Comparison of ENCODE assay signal across 8 cellular contexts in genomic region chr22:37162221-37163095, GRCh38. TPM values are rescaled to one million over a fixed set of nuclear protein-coding genes. Genes with fewer than 3 reads are reported as not detected.
DNase-seq lines count a peak whose midpoint lies in the region; ATAC-seq and TF ChIP-seq lines count a peak whose summit lies in the region.

No MANE protein-coding gene starts in this region.

- no peak overlapping the region for H3K27ac ChIP-seq in WERI-Rb-1

- TF ChIP-seq CTCF in MCF 10A (IDR thresholded peaks at IDR 0.05; ENCODE audit: unreplicated experiment) (no peak), WERI-Rb-1 (IDR thresholded peaks at IDR 0.05; ENCODE audit: low read depth, low read length) (no peak)

- intact Hi-C loops in activated CD4-positive, alpha-beta memory T cell treated with anti-CD3 and anti-CD28 coated beads for 36 hours (cut with micrococcal nuclease) = loop anchor here (1.0 to 2.0 kb wide), 8 partner anchors 12 to 83 kb away; partner anchors contain the start of gene RAC2
- intact Hi-C loops in MCF 10A (cut with micrococcal nuclease) = no loop called here

- peaks cover 7% of the 10 kb centered on the region for H3K36me3 Mint-ChIP-seq in activated CD4-positive, alpha-beta memory T cell treated with anti-CD3 and anti-CD28 coated beads for 36 hours
- H3K36me3 Mint-ChIP-seq in naive thymus-derived CD8-positive, alpha-beta T cell = no peaks in the 10 kb centered on the region
- no peaks in the 10 kb centered on the region for H3K36me3 Mint-ChIP-seq in MCF 10A (ENCODE audit: insufficient read depth, unreplicated experiment)

- peaks cover 4% of the 10 kb centered on the region for H3K9me3 ChIP-seq in WERI-Rb-1 (ENCODE audit: severe bottlenecking)

- no peaks in the 10 kb centered on the region for H3K27me3 Mint-ChIP-seq in activated CD4-positive, alpha-beta memory T cell treated with anti-CD3 and anti-CD28 coated beads for 36 hours
- no peaks in the 10 kb centered on the region for H3K27me3 Mint-ChIP-seq in naive thymus-derived CD8-positive, alpha-beta T cell
- H3K27me3 Mint-ChIP-seq in MCF 10A (ENCODE audit: insufficient read depth, unreplicated experiment) = peaks cover 26% of the 10 kb centered on the region

- H3K27me3 ChIP-seq in WERI-Rb-1 (ENCODE audit: insufficient read depth, low read depth, severe bottlenecking) = no peaks in the 10 kb centered on the region

- peak overlapping the region; percentile 96 for H3K27ac Mint-ChIP-seq in activated CD4-positive, alpha-beta memory T cell treated with anti-CD3 and anti-CD28 coated beads for 36 hours
- peak overlapping the region; percentile 90 to 97 (median 96) for H3K27ac Mint-ChIP-seq in naive thymus-derived CD8-positive, alpha-beta T cell
- H3K27ac Mint-ChIP-seq in MCF 10A (ENCODE audit: low read depth, unreplicated experiment) = no peak overlapping the region

- peak; percentile 43 for ATAC-seq in GM18870 (IDR thresholded peaks at IDR 0.05; ENCODE audit: unreplicated experiment)
- ATAC-seq in HG03060 (IDR thresholded peaks at IDR 0.05; ENCODE audit: low read depth, unreplicated experiment) = peak; percentile 33
- ATAC-seq in naive thymus-derived CD8-positive, alpha-beta T cell = peak; percentile 73 to 80

- no peak overlapping the region for H3K4me3 ChIP-seq in WERI-Rb-1 (ENCODE audit: low read depth, low read length)

- peaks cover 5% of the 10 kb centered on the region for H3K9me3 Mint-ChIP-seq in activated CD4-positive, alpha-beta memory T cell treated with anti-CD3 and anti-CD28 coated beads for 36 hours
- H3K9me3 Mint-ChIP-seq in naive thymus-derived CD8-positive, alpha-beta T cell = no peaks in the 10 kb centered on the region
- no peaks in the 10 kb centered on the region for H3K9me3 Mint-ChIP-seq in MCF 10A (ENCODE audit: unreplicated experiment)

- H3K36me3 ChIP-seq in WERI-Rb-1 = no peaks in the 10 kb centered on the region

- peaks cover 83% of the 10 kb centered on the region for H3K4me1 Mint-ChIP-seq in activated CD4-positive, alpha-beta memory T cell treated with anti-CD3 and anti-CD28 coated beads for 36 hours (ENCODE audit: low read depth)
- peaks cover 22 to 86% (median 62%) of the 10 kb centered on the region in 4 donors for H3K4me1 Mint-ChIP-seq in naive thymus-derived CD8-positive, alpha-beta T cell
- H3K4me1 Mint-ChIP-seq in MCF 10A (ENCODE audit: insufficient read depth, unreplicated experiment) = peaks cover 6% of the 10 kb centered on the region

- peak overlapping the region; percentile 49 for H3K4me3 Mint-ChIP-seq in activated CD4-positive, alpha-beta memory T cell treated with anti-CD3 and anti-CD28 coated beads for 36 hours
- peak overlapping the region; percentile 25 to 74 (median 66) for H3K4me3 Mint-ChIP-seq in naive thymus-derived CD8-positive, alpha-beta T cell
- H3K4me3 Mint-ChIP-seq in MCF 10A (ENCODE audit: unreplicated experiment) = no peak overlapping the region

- no TSS peak for BruUV-seq in MCF 10A (replicated peaks; lab: Mats Ljungman, UMichigan)

- DNase-seq in activated CD4-positive, alpha-beta memory T cell treated with anti-CD3 and anti-CD28 coated beads for 36 hours = peak; percentile 92
- DNase-seq in naive thymus-derived CD8-positive, alpha-beta T cell = peak in 9 of 10 donors; percentile 27 to 73 (median 59)
- DNase-seq in islet precursor cell = no peak
- DNase-seq in medulla oblongata (ENCODE audit: extremely low spot score) = no peak
- DNase-seq in MCF 10A (ENCODE audit: unreplicated experiment) = no peak
- DNase-seq in WERI-Rb-1 = no peak

- POLR2A ChIA-PET in activated CD4-positive, alpha-beta memory T cell treated with anti-CD3 and anti-CD28 coated beads for 36 hours (lab: Charles Lee) = interaction anchor here (0.6 to 8.8 kb wide), 19 partner anchors 14 to 301 kb away, joined by 3 to 240 read pairs (median 6); partner anchors contain the start of genes IL2RB, RAC2 and TST
- POLR2A ChIA-PET in naive thymus-derived CD8-positive, alpha-beta T cell (lab: Charles Lee) = interaction anchor here (0.7 to 5.0 kb wide), 10 partner anchors 10 to 94 kb away, joined by 3 to 42 read pairs (median 4); partner anchors contain the start of gene IL2RB
- POLR2A ChIA-PET in MCF 10A (lab: Yijun Ruan, JAX) = interaction anchor here (0.7 kb wide), 1 partner anchor 17 kb away, joined by 3 read pairs; no protein-coding TSS in a partner anchor

- CTCF ChIA-PET in activated CD4-positive, alpha-beta memory T cell treated with anti-CD3 and anti-CD28 coated beads for 36 hours (lab: Charles Lee) = interaction anchor here (0.6 to 8.4 kb wide), 23 partner anchors 12 to 381 kb away, joined by 3 to 183 read pairs (median 4); partner anchors contain the start of gene IL2RB
- CTCF ChIA-PET in MCF 10A (lab: Yijun Ruan, JAX) = interaction anchor here (0.6 to 5.2 kb wide), 3 partner anchors 35 to 154 kb away, joined by 3 to 19 read pairs (median 7); no protein-coding TSS in a partner anchor

RNA-seq across cellular contexts. Expression of gene IL2RB, which starts 12.7 kb away (rescaled TPM):
- 100 to 1,000 TPM; 306 to 310 TPM for total RNA-seq in activated CD4-positive, alpha-beta memory T cell treated with anti-CD3 and anti-CD28 coated beads for 36 hours
- total RNA-seq in naive thymus-derived CD8-positive, alpha-beta T cell = 10 to 100 TPM; 31.1 to 34.2 TPM
- polyA plus RNA-seq in naive thymus-derived CD8-positive, alpha-beta T cell = 100 to 1,000 TPM in 1 of 3 donors, 10 to 100 TPM in 2; 74.9 to 113 (median 81.1) TPM
- total RNA-seq in MCF 10A (2022) = not detected in 2 replicates

RNA-seq across cellular contexts. Expression of gene C1QTNF6, which starts 25.6 kb away (rescaled TPM):
- 10 to 100 TPM; 11.1 to 13.0 TPM for total RNA-seq in activated CD4-positive, alpha-beta memory T cell treated with anti-CD3 and anti-CD28 coated beads for 36 hours
- 10 to 100 TPM; 24.6 to 25.7 TPM for total RNA-seq in naive thymus-derived CD8-positive, alpha-beta T cell
- 1 to 10 TPM in 2 of 3 donors, under 1 TPM in 1; 0.68 to 4.0 (median 1.7) TPM for polyA plus RNA-seq in naive thymus-derived CD8-positive, alpha-beta T cell
- 6.6 and 11.6 TPM in 2 replicates for total RNA-seq in MCF 10A (2022)

RNA-seq across cellular contexts. Expression of gene SSTR3, which starts 49.8 kb away (rescaled TPM):
- 1 to 10 TPM; 8.5 to 9.3 TPM for total RNA-seq in activated CD4-positive, alpha-beta memory T cell treated with anti-CD3 and anti-CD28 coated beads for 36 hours
- total RNA-seq in naive thymus-derived CD8-positive, alpha-beta T cell = 10 to 100 TPM; 13.5 to 13.7 TPM
- polyA plus RNA-seq in naive thymus-derived CD8-positive, alpha-beta T cell = 1 to 10 TPM; 2.9 to 7.3 (median 4.2) TPM
- total RNA-seq in MCF 10A (2022) = not detected in 2 replicates

RNA-seq across cellular contexts. Expression of gene TMPRSS6, which starts 52.9 kb away (rescaled TPM):
- 10 to 100 TPM; 39.9 to 42.1 TPM for total RNA-seq in activated CD4-positive, alpha-beta memory T cell treated with anti-CD3 and anti-CD28 coated beads for 36 hours
- total RNA-seq in naive thymus-derived CD8-positive, alpha-beta T cell = under 1 TPM; 0.27 to 0.36 TPM
- polyA plus RNA-seq in naive thymus-derived CD8-positive, alpha-beta T cell = under 1 TPM; 0.05 to 0.09 (median 0.06) TPM
- total RNA-seq in MCF 10A (2022) = not detected in 2 replicates

Comparison
In these comparisons a context has a peak if more than half of its experiments do, and no peak if none do; other contexts are left out.
1. DNase-seq: peak in activated CD4-positive, alpha-beta memory T cell treated with anti-CD3 and anti-CD28 coated beads for 36 hours (single experiment) and naive thymus-derived CD8-positive, alpha-beta T cell (9 of 10); none in islet precursor cell (single experiment), medulla oblongata (single experiment), MCF 10A (single experiment) and WERI-Rb-1 (single experiment).
2. RNA of gene IL2RB, which starts 12.7 kb away (total RNA-seq): 306 to 310 TPM in activated CD4-positive, alpha-beta memory T cell treated with anti-CD3 and anti-CD28 coated beads for 36 hours and 31.1 to 34.2 TPM in naive thymus-derived CD8-positive, alpha-beta T cell; not detected in MCF 10A; every median in the first group is over 10 times any median in the second.
3. Peak in every context shown above with its lines, with median percentiles within 50 percentile points of each other: ATAC-seq.